ENCODE assay signal across 8 cellular contexts in genomic region chr2:35973132-35973736, GRCh38.
DNase-seq lines count a peak whose midpoint lies in the region; ATAC-seq and TF ChIP-seq lines count a peak whose summit lies in the region.

No MANE protein-coding gene starts in this region.

- intact Hi-C loops in activated CD4-positive, alpha-beta T cell treated with anti-CD3 and anti-CD28 coated beads for 36 hours (cut with DNase I, micrococcal nuclease), result loop anchor here (2.0 to 10.0 kb wide), 5 partner anchors 272 to 692 kb away; partner anchors contain the start of gene CRIM1 (in 1 of the 2)
- intact Hi-C loops in activated CD4-positive, alpha-beta T cell treated with anti-CD3 and anti-CD28 coated beads, Interleukin-2, amount 10 ng/mL, durations not matched to agents 24 days and 14 days (cut with micrococcal nuclease), result loop anchor here (5.0 kb wide), 2 partner anchors 384 to 534 kb away; partner anchors contain the start of gene CRIM1
- intact Hi-C loops in natural killer cell (cut with micrococcal nuclease), result loop anchor here (5.0 to 10.0 kb wide), 3 partner anchors 272 to 379 kb away; no protein-coding TSS in a partner anchor
- intact Hi-C loops in ovary (cut with DNase I), result no loop called here

- WGBS in ovary, 3 donors, result 27 to 50% (median 28%) methylated on average over 1 of the region's 1 CpG

- no peak for TF ChIP-seq POLR2A in ovary (IDR thresholded peaks at IDR 0.05)

- H3K36me3 Mint-ChIP-seq in activated CD4-positive, alpha-beta T cell treated with anti-CD3 and anti-CD28 coated beads for 36 hours (ENCODE audit: low read depth), result no peaks in the 10 kb centered on the region
- H3K36me3 Mint-ChIP-seq in activated CD4-positive, alpha-beta T cell treated with anti-CD3 and anti-CD28 coated beads, Interleukin-2, amount 10 ng/mL, durations not matched to agents 24 days and 14 days (ENCODE audit: low read depth), result no peaks in the 10 kb centered on the region
- H3K36me3 Mint-ChIP-seq in natural killer cell, result no peaks in the 10 kb centered on the region

- peaks cover 2% of the 10 kb centered on the region for H3K27me3 Mint-ChIP-seq in activated CD4-positive, alpha-beta T cell treated with anti-CD3 and anti-CD28 coated beads for 36 hours
- H3K27me3 Mint-ChIP-seq in activated CD4-positive, alpha-beta T cell treated with anti-CD3 and anti-CD28 coated beads, Interleukin-2, amount 10 ng/mL, durations not matched to agents 24 days and 14 days, result peaks cover 16% of the 10 kb centered on the region
- peaks cover 15 to 23% of the 10 kb centered on the region in 2 donors for H3K27me3 Mint-ChIP-seq in natural killer cell (ENCODE audit: low read depth in 2 of 2)

- H3K4me1 Mint-ChIP-seq in activated CD4-positive, alpha-beta T cell treated with anti-CD3 and anti-CD28 coated beads for 36 hours, result peaks cover 2% of the 10 kb centered on the region
- H3K4me1 Mint-ChIP-seq in activated CD4-positive, alpha-beta T cell treated with anti-CD3 and anti-CD28 coated beads, Interleukin-2, amount 10 ng/mL, durations not matched to agents 24 days and 14 days, result peaks cover 3% of the 10 kb centered on the region
- peaks cover 0 to 5% of the 10 kb centered on the region in 2 donors for H3K4me1 Mint-ChIP-seq in natural killer cell

- POLR2A ChIA-PET in activated CD4-positive, alpha-beta T cell treated with anti-CD3 and anti-CD28 coated beads for 36 hours (lab: Charles Lee), result no interaction called here

- peak; percentile 27 for DNase-seq in activated CD4-positive, alpha-beta T cell treated with anti-CD3 and anti-CD28 coated beads for 36 hours
- DNase-seq in activated CD4-positive, alpha-beta T cell treated with anti-CD3 and anti-CD28 coated beads, Interleukin-2, amount 10 ng/mL, durations not matched to agents 24 days and 14 days, result no peak
- peak; percentile 51 for DNase-seq in M059J (ENCODE audit: low read depth)
- DNase-seq in choroid plexus epithelial cell (ENCODE audit: low read depth), result peak; percentile 69
- DNase-seq in natural killer cell, result no peak
- no peak for DNase-seq in ovary
- DNase-seq in stimulated activated CD4-positive, alpha-beta T cell treated with anti-CD3 and anti-CD28 coated beads, Interleukin-1b, Interleukin-23, amount 100 ng/mL, for 48 hours, result no peak

- TF ChIP-seq CTCF in choroid plexus epithelial cell (conservative IDR thresholded peaks at IDR 0.05; ENCODE audit: low read depth, low read length) (peak; percentile 76), natural killer cell (IDR thresholded peaks at IDR 0.05) (peak; percentile 61), ovary (IDR thresholded peaks at IDR 0.05) (no peak)

- CTCF ChIA-PET in activated CD4-positive, alpha-beta T cell treated with anti-CD3 and anti-CD28 coated beads for 36 hours (lab: Charles Lee), result interaction anchor here (0.7 to 3.3 kb wide), 4 partner anchors 13 to 527 kb away, joined by 3 to 13 read pairs (median 4); no protein-coding TSS in a partner anchor

- TF ChIP-seq EP300 in ovary (IDR thresholded peaks at IDR 0.05), result no peak

- no peaks in the 10 kb centered on the region for H3K36me3 ChIP-seq in ovary

- H3K27me3 ChIP-seq in ovary, result no peaks in the 10 kb centered on the region

- no peak overlapping the region for H3K4me3 ChIP-seq in choroid plexus epithelial cell (ENCODE audit: low read depth, low read length)
- H3K4me3 ChIP-seq in ovary, result no peak overlapping the region

- no peak overlapping the region for H3K4me3 Mint-ChIP-seq in activated CD4-positive, alpha-beta T cell treated with anti-CD3 and anti-CD28 coated beads for 36 hours
- no peak overlapping the region for H3K4me3 Mint-ChIP-seq in activated CD4-positive, alpha-beta T cell treated with anti-CD3 and anti-CD28 coated beads, Interleukin-2, amount 10 ng/mL, durations not matched to agents 24 days and 14 days
- no peak overlapping the region for H3K4me3 Mint-ChIP-seq in natural killer cell

- H3K27ac Mint-ChIP-seq in activated CD4-positive, alpha-beta T cell treated with anti-CD3 and anti-CD28 coated beads for 36 hours, result no peak overlapping the region
- no peak overlapping the region for H3K27ac Mint-ChIP-seq in activated CD4-positive, alpha-beta T cell treated with anti-CD3 and anti-CD28 coated beads, Interleukin-2, amount 10 ng/mL, durations not matched to agents 24 days and 14 days
- no peak overlapping the region for H3K27ac Mint-ChIP-seq in natural killer cell

- H3K4me1 ChIP-seq in ovary (ENCODE audit: insufficient read depth), result no peaks in the 10 kb centered on the region

- no peak overlapping the region for H3K27ac ChIP-seq in ovary

- no peaks in the 10 kb centered on the region for H3K9me3 Mint-ChIP-seq in activated CD4-positive, alpha-beta T cell treated with anti-CD3 and anti-CD28 coated beads for 36 hours (ENCODE audit: low read depth)
- no peaks in the 10 kb centered on the region for H3K9me3 Mint-ChIP-seq in activated CD4-positive, alpha-beta T cell treated with anti-CD3 and anti-CD28 coated beads, Interleukin-2, amount 10 ng/mL, durations not matched to agents 24 days and 14 days
- no peaks in the 10 kb centered on the region for H3K9me3 Mint-ChIP-seq in natural killer cell

- peak; percentile 60 for ATAC-seq in activated CD4-positive, alpha-beta T cell treated with anti-CD3 and anti-CD28 coated beads for 36 hours
- ATAC-seq in GM21786 (IDR thresholded peaks at IDR 0.05; ENCODE audit: unreplicated experiment) (peak; percentile 92), natural killer cell (peak in 2 of 3 donors; percentile 64 to 71)

- H3K9me3 ChIP-seq in ovary, result no peaks in the 10 kb centered on the region

Comparison
In these comparisons a context has a peak if more than half of its experiments do, and no peak if none do; other contexts are left out.
1. DNase-seq: peak in activated CD4-positive, alpha-beta T cell treated with anti-CD3 and anti-CD28 coated beads for 36 hours (single experiment), M059J (single experiment) and choroid plexus epithelial cell (single experiment); none in activated CD4-positive, alpha-beta T cell treated with anti-CD3 and anti-CD28 coated beads, Interleukin-2, amount 10 ng/mL, durations not matched to agents 24 days and 14 days (single experiment), natural killer cell (single experiment), ovary (0 of 5) and stimulated activated CD4-positive, alpha-beta T cell treated with anti-CD3 and anti-CD28 coated beads, Interleukin-1b, Interleukin-23, amount 100 ng/mL, for 48 hours (single experiment).
2. CTCF ChIP-seq: peak in choroid plexus epithelial cell (single experiment) and natural killer cell (single experiment); none in ovary (0 of 3).
3. intact Hi-C loops: an anchor here in activated CD4-positive, alpha-beta T cell treated with anti-CD3 and anti-CD28 coated beads for 36 hours (2.0 to 10.0 kb wide), activated CD4-positive, alpha-beta T cell treated with anti-CD3 and anti-CD28 coated beads, Interleukin-2, amount 10 ng/mL, durations not matched to agents 24 days and 14 days (5.0 kb wide) and natural killer cell (5.0 to 10.0 kb wide); none called in ovary.
4. Peak in every context shown above with its lines, with median percentiles within 50 percentile points of each other: ATAC-seq.